ENCODE assay signal across 27 cellular contexts in genomic region chr18:3329471-3329870, GRCh38.
DNase-seq lines count a peak whose midpoint lies in the region; ATAC-seq and TF ChIP-seq lines count a peak whose summit lies in the region.
"Had no signal": no experiment of that assay in that cellular context is flagged by ENCODE, and none has a peak within 500 bp of the region (broad histone marks: within the 10 kb centered on the region; RNA-seq: fewer than 3 reads in every experiment).

No MANE protein-coding gene starts in this region.

- no peaks in the 10 kb centered on the region for H3K79me1 ChIP-seq in H9 (ENCODE audit: insufficient read depth, low read depth, low read length, poor library complexity, severe bottlenecking)

- no peaks in the 10 kb centered on the region for H3K23me2 ChIP-seq in H9 (ENCODE audit: insufficient read length, low read depth, low read length, poor library complexity, severe bottlenecking)

- no peak overlapping the region for H3K9ac ChIP-seq in H9 (ENCODE audit: extremely low read depth, insufficient read length, low read length)

- no peak overlapping the region for H2BK15ac ChIP-seq in H9 (ENCODE audit: low read depth, low read length)

- H3K27me3 Mint-ChIP-seq in H9 (ENCODE audit: low read depth) = no peaks in the 10 kb centered on the region
- H3K27me3 Mint-ChIP-seq: activated naive CD4-positive, alpha-beta T cell treated with anti-CD3 and anti-CD28 coated beads, Interleukin-2, amount 50 U/mL, for 24 hours; B cell had no signal

- BruUV-seq in Panc1 (replicated peaks; lab: Mats Ljungman, UMichigan) = no TSS peak

- no peak overlapping the region for H4K91ac ChIP-seq in H9 (ENCODE audit: insufficient read length, low read depth, low read length)

- no peak overlapping the region for H4K5ac ChIP-seq in H9 (ENCODE audit: insufficient read length, low read depth, low read length)

- no peak overlapping the region for H3K4ac ChIP-seq in H9 (ENCODE audit: low read depth, low read length)

- H4K20me1 ChIP-seq in H9 (ENCODE audit: control insufficient read depth, insufficient read depth, insufficient read length) = no peaks in the 10 kb centered on the region

- intact Hi-C loops in Panc1 (cut with micrococcal nuclease; ENCODE audit: unreplicated experiment) = no loop called here

- H2AK5ac ChIP-seq in H9 (ENCODE audit: insufficient read length, low read length) = no peak overlapping the region

- peak; percentile 33 for DNase-seq in 8988T
- peak; percentile 47 for DNase-seq in H9
- DNase-seq in Panc1 (ENCODE audit: low read depth, low spot score) = no peak
- peak; percentile 57 for DNase-seq in iPS DF 19.7 (ENCODE audit: low read depth, low spot score)
- no peak for DNase-seq in HT-29 (ENCODE audit: low spot score)
- DNase-seq in SW 1271 (lab: John Stamatoyannopoulos, UW) = no peak
- DNase-seq: activated CD4-positive, alpha-beta T cell treated with anti-CD3 and anti-CD28 coated beads, Interleukin-2, amount 10 ng/mL, durations not matched to agents 24 days and 14 days; anterior cingulate cortex; central memory CD4-positive, alpha-beta T cell; dermis blood vessel endothelial cell; HCEC 1CT; IMR-90; left cardiac atrium; naive B cell; NCI-H2081; NK-92 treated with Interleukin-12 subunit alpha and Interleukin-12 subunit beta, amount 100 ng/mL, for 24 hours; nucleus accumbens; small intestine; substantia nigra; T-helper 17 cell; upper lobe of right lung had no signal

- no peak for TF ChIP-seq CTCF in H9 (conservative IDR thresholded peaks at IDR 0.05)
- TF ChIP-seq CTCF in Panc1 (IDR thresholded peaks at IDR 0.05) = no peak

- H3K27ac ChIP-seq in H9 (ENCODE audit: insufficient read length, low read depth, low read length) (peak overlapping the region; percentile 25), Panc1 (ENCODE audit: low read length) (peak overlapping the region; percentile 27; the same call in 1 of the 2 replicates)
- H3K27ac ChIP-seq: upper lobe of right lung had no signal

- H2BK5ac ChIP-seq in H9 (ENCODE audit: insufficient read length, low read length) = no peak overlapping the region

- CTCF ChIA-PET in Panc1 (lab: Charles Lee) = no interaction called here

- no peak overlapping the region for H3K4me3 ChIP-seq in Panc1 (ENCODE audit: low read depth in 2 of 2, low read length in 2 of 2)
- H3K4me3 ChIP-seq: upper lobe of right lung had no signal

- H3K9me3 Mint-ChIP-seq in H9 = peaks cover 5 to 12% of the 10 kb centered on the region in 2 experiments
- H3K9me3 Mint-ChIP-seq: activated CD4-positive, alpha-beta T cell treated with anti-CD3 and anti-CD28 coated beads, Interleukin-2, amount 10 ng/mL, durations not matched to agents 24 days and 14 days; activated naive CD4-positive, alpha-beta T cell treated with anti-CD3 and anti-CD28 coated beads, Interleukin-2, amount 50 U/mL, for 24 hours; memory B cell; naive B cell; stimulated activated effector memory CD8-positive, alpha-beta T cell treated with anti-CD3 and anti-CD28 coated beads, Interleukin-12 subunit alpha, Interleukin-12 subunit beta, amount 100 ng/mL, for 72 hours had no signal

- peaks cover 7% of the 10 kb centered on the region; the same call in 1 of the 2 replicates for H3K4me1 ChIP-seq in H9 (ENCODE audit: insufficient read depth, low read length)
- no peaks in the 10 kb centered on the region for H3K4me1 ChIP-seq in Panc1 (ENCODE audit: control insufficient read depth, insufficient read depth, low read length)
- H3K4me1 ChIP-seq: upper lobe of right lung had no signal

- H3K4me2 ChIP-seq in H9 (ENCODE audit: insufficient read depth, insufficient read length, low read length) = no peak overlapping the region

- no peaks in the 10 kb centered on the region for H3K36me3 ChIP-seq in Panc1 (ENCODE audit: control insufficient read depth, insufficient read depth, low read length)
- H3K36me3 ChIP-seq: upper lobe of right lung had no signal

- no peak overlapping the region for H3T11ph ChIP-seq in H9 (ENCODE audit: low read length)

- H3K18ac ChIP-seq in H9 (ENCODE audit: insufficient read length, low read depth, low read length) = no peak overlapping the region

- no peak overlapping the region for H2BK120ac ChIP-seq in H9 (ENCODE audit: low read depth, low read length, poor library complexity, severe bottlenecking)

- H3K56ac ChIP-seq in H9 (ENCODE audit: insufficient read length, low read depth, low read length) = no peak overlapping the region

- in situ Hi-C loops in Panc1 (cut with HindIII; ENCODE audit: low pct_unique_long_range_greater_than_20kb, low sequenced_read_pairs) = no loop called here

- no peak overlapping the region for H4K8ac ChIP-seq in H9 (replicated peaks; ENCODE audit: insufficient read length, low read depth, low read length)

- no peak overlapping the region for H2BK12ac ChIP-seq in H9 (ENCODE audit: insufficient read length, low read depth, low read length)

- H3K4me1 Mint-ChIP-seq in H9 = peaks cover 32 to 53% of the 10 kb centered on the region in 2 experiments
- H3K4me1 Mint-ChIP-seq: activated CD4-positive, alpha-beta T cell treated with anti-CD3 and anti-CD28 coated beads, Interleukin-2, amount 10 ng/mL, durations not matched to agents 24 days and 14 days; activated naive CD4-positive, alpha-beta T cell treated with anti-CD3 and anti-CD28 coated beads, Interleukin-2, amount 50 U/mL, for 24 hours; B cell; memory B cell; naive B cell; stimulated activated effector memory CD8-positive, alpha-beta T cell treated with anti-CD3 and anti-CD28 coated beads, Interleukin-12 subunit alpha, Interleukin-12 subunit beta, amount 100 ng/mL, for 72 hours; T-helper 17 cell had no signal

- H2AFZ ChIP-seq in H9 (ENCODE audit: low read length) = no peak overlapping the region

- no peaks in the 10 kb centered on the region for H3K27me3 ChIP-seq in H9 (ENCODE audit: insufficient read depth, low read length)
- no peaks in the 10 kb centered on the region for H3K27me3 ChIP-seq in Panc1 (ENCODE audit: control insufficient read depth, insufficient read depth, low read length)
- H3K27me3 ChIP-seq: upper lobe of right lung had no signal

- H3K36me3 Mint-ChIP-seq in H9 (ENCODE audit: insufficient read depth in 1 of 3, low read depth in 3 of 3) = peaks cover 2 to 29% (median 7%) of the 10 kb centered on the region in 3 experiments
- H3K36me3 Mint-ChIP-seq: activated naive CD4-positive, alpha-beta T cell treated with anti-CD3 and anti-CD28 coated beads, Interleukin-2, amount 50 U/mL, for 24 hours; naive B cell; stimulated activated effector memory CD8-positive, alpha-beta T cell treated with anti-CD3 and anti-CD28 coated beads, Interleukin-12 subunit alpha, Interleukin-12 subunit beta, amount 100 ng/mL, for 72 hours had no signal

- H3K9me3 ChIP-seq in H9 (ENCODE audit: control insufficient read depth, low read depth, low read length) = no peaks in the 10 kb centered on the region
- 0 out of 2 replicates have a peak, but pooled peaks cover 3% of the 10 kb centered on the region for H3K9me3 ChIP-seq in Panc1 (ENCODE audit: control insufficient read depth, insufficient read depth, low read depth, low read length)
- H3K9me3 ChIP-seq: upper lobe of right lung had no signal

- POLR2A ChIA-PET in Panc1 (lab: Charles Lee) = no interaction called here

- ATAC-seq in Panc1 (no peak), GM19463 (IDR thresholded peaks at IDR 0.05; ENCODE audit: unreplicated experiment) (no peak), HG03460 (IDR thresholded peaks at IDR 0.05; ENCODE audit: unreplicated experiment) (no peak)
- ATAC-seq: left cardiac atrium; stimulated activated effector memory CD8-positive, alpha-beta T cell treated with anti-CD3 and anti-CD28 coated beads, Interleukin-12 subunit alpha, Interleukin-12 subunit beta, amount 100 ng/mL, for 72 hours; T-helper 17 cell; upper lobe of right lung had no signal

- H3K4me3 Mint-ChIP-seq in H9 = no peak overlapping the region; a peak in 1 of 5 replicates
- H3K4me3 Mint-ChIP-seq: activated CD4-positive, alpha-beta T cell treated with anti-CD3 and anti-CD28 coated beads, Interleukin-2, amount 10 ng/mL, durations not matched to agents 24 days and 14 days; activated naive CD4-positive, alpha-beta T cell treated with anti-CD3 and anti-CD28 coated beads, Interleukin-2, amount 50 U/mL, for 24 hours; B cell; memory B cell; naive B cell; stimulated activated effector memory CD8-positive, alpha-beta T cell treated with anti-CD3 and anti-CD28 coated beads, Interleukin-12 subunit alpha, Interleukin-12 subunit beta, amount 100 ng/mL, for 72 hours; T-helper 17 cell had no signal

- H2BK20ac ChIP-seq in H9 (ENCODE audit: low read depth, low read length, poor library complexity, severe bottlenecking) = no peak overlapping the region

- WGBS in H9 (ENCODE audit: extremely low coverage, insufficient read length, low lambda C conversion rate) = no CpG with 5 or more reads among the region's 5 CpGs

- H3K27ac Mint-ChIP-seq in H9 = peak overlapping the region in 1 of 3 experiments; percentile 69; a peak in 2 of 7 replicates
- H3K27ac Mint-ChIP-seq: activated CD4-positive, alpha-beta T cell treated with anti-CD3 and anti-CD28 coated beads, Interleukin-2, amount 10 ng/mL, durations not matched to agents 24 days and 14 days; activated naive CD4-positive, alpha-beta T cell treated with anti-CD3 and anti-CD28 coated beads, Interleukin-2, amount 50 U/mL, for 24 hours; B cell; memory B cell; stimulated activated effector memory CD8-positive, alpha-beta T cell treated with anti-CD3 and anti-CD28 coated beads, Interleukin-12 subunit alpha, Interleukin-12 subunit beta, amount 100 ng/mL, for 72 hours; T-helper 17 cell had no signal

- H3K14ac ChIP-seq in H9 (ENCODE audit: insufficient read depth, low read length) = no peak overlapping the region

- no peak overlapping the region for H3K23ac ChIP-seq in H9 (ENCODE audit: insufficient read length, low read depth, low read length)

- H3K79me2 ChIP-seq in H9 (ENCODE audit: insufficient read depth, low read length) = no peaks in the 10 kb centered on the region

Comparison
In these comparisons a context has a peak if more than half of its experiments do, and no peak if none do; other contexts are left out.
1. DNase-seq: peak in 8988T (single experiment), H9 (single experiment) and iPS DF 19.7 (single experiment); none in Panc1 (single experiment), HT-29 (single experiment) and SW 1271 (0 of 2).